Comparison of ENCODE assay signal across 8 cellular contexts in the genomic region with DNA sequence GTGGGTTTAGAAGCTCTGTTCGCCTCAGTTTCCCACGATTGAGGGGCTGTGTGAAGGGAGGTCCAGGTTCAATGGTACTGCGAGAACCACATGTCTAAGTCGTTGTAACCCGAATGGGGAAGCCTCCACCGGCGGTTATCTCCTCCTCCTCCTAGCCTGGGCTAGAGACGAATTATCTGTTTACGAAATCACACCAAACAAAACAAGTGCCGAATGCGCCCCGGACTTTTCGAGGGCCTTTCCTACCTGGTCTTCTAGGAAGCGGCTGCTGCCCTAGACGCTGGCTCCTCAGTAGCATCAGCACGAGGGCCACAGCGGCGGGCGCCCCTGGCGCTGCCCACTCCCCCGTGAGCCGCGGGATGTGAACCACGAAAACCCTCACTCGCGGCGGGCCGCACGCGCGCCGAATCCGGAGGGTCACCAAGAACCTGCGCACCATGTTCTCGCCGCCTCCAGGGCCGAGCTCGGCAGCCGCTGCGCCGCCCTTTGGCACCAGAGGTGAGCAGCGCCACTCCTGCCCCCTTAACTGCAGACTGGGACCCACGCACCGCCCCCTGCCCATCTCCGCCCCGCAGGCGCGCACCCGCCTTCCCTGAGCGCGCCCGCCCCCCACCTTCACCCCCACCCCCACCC. TPM values are rescaled to one million over a fixed set of nuclear protein-coding genes. Genes with fewer than 3 reads are reported as not detected.
DNase-seq lines count a peak whose midpoint lies in the region; ATAC-seq and TF ChIP-seq lines count a peak whose summit lies in the region.

CDKN2A (minus strand) TSS at position 500 of the 633 bp plus-strand sequence.

- H2BK12ac ChIP-seq in trophoblast cell (ENCODE audit: low read length): peak within 1 kb of the TSS; percentile 25

- no peaks in the 10 kb centered on the region for H3K9me3 Mint-ChIP-seq in activated T-cell treated with anti-CD3 and anti-CD28 coated beads, Interleukin-2, amount 50 U/mL, for 72 hours

- H2AK5ac ChIP-seq in trophoblast cell (ENCODE audit: low read length): no peak within 1 kb of the TSS

- no peaks in the 10 kb centered on the region for H3K36me3 ChIP-seq in trophoblast cell (ENCODE audit: control insufficient read depth in 1 of 2, insufficient read depth in 2 of 2, low read length in 2 of 2)

- H3K27ac ChIP-seq in trophoblast cell (ENCODE audit: low read depth, low read length): no peak within 1 kb of the TSS

- H3K27me3 Mint-ChIP-seq in activated T-cell treated with anti-CD3 and anti-CD28 coated beads, Interleukin-2, amount 50 U/mL, for 72 hours (ENCODE audit: low read depth): peaks cover 69% of the 10 kb centered on the region

- H4K91ac ChIP-seq in trophoblast cell (ENCODE audit: low read depth, low read length): peak within 1 kb of the TSS; percentile 47

- peaks cover 0 to 2% of the 10 kb centered on the region in 2 donors for H3K36me3 Mint-ChIP-seq in activated T-cell treated with anti-CD3 and anti-CD28 coated beads, Interleukin-2, amount 50 U/mL, for 72 hours (ENCODE audit: insufficient read depth in 2 of 2)

- H3K4me3 ChIP-seq in AG09309 (ENCODE audit: control insufficient read depth, low read depth, low read length) (peak within 1 kb of the TSS; percentile 85), trophoblast cell (ENCODE audit: low read depth, low read length) (peak within 1 kb of the TSS; percentile 75)

- peak within 1 kb of the TSS; percentile 84 to 100 for H3K4me3 Mint-ChIP-seq in activated T-cell treated with anti-CD3 and anti-CD28 coated beads, Interleukin-2, amount 50 U/mL, for 72 hours

- H4K12ac ChIP-seq in trophoblast cell (ENCODE audit: low read depth, low read length): no peak within 1 kb of the TSS

- no CpG with 5 or more reads among the region's 52 CpGs for WGBS in trophoblast cell (ENCODE audit: extremely low coverage, insufficient coverage, insufficient read length)

- H3K79me1 ChIP-seq in trophoblast cell (ENCODE audit: low read length): peaks cover 5% of the 10 kb centered on the region

- DNase-seq in AG09309 (ENCODE audit: low read depth) (no peak), NCI-H748 treated with DMSO at 0.1 percent for 48 hours (lab: John Stamatoyannopoulos, UW) (peak; percentile 65), germinal center (ENCODE audit: low spot score) (peak; percentile 41), trophoblast cell (peak in 1 of 2 donors; percentile 53), GM19240 (ENCODE audit: insufficient read length, low spot score) (no peak)
- peak; percentile 66 to 67 for DNase-seq in activated T-cell treated with anti-CD3 and anti-CD28 coated beads, Interleukin-2, amount 50 U/mL, for 72 hours

- H3K27me3 ChIP-seq in trophoblast cell (ENCODE audit: insufficient read depth, low read length): peaks cover 23% of the 10 kb centered on the region

- H2BK120ac ChIP-seq in trophoblast cell (ENCODE audit: insufficient read depth, low read length, poor library complexity): peak within 1 kb of the TSS; percentile 76

- H3K79me2 ChIP-seq in trophoblast cell (ENCODE audit: control insufficient read depth, insufficient read depth, low read length, poor library complexity): peaks cover 6% of the 10 kb centered on the region

- H3K4me1 Mint-ChIP-seq in activated T-cell treated with anti-CD3 and anti-CD28 coated beads, Interleukin-2, amount 50 U/mL, for 72 hours (ENCODE audit: low read depth): peaks cover 21% of the 10 kb centered on the region

- H2BK5ac ChIP-seq in trophoblast cell (ENCODE audit: low read depth, low read length, poor library complexity): peak within 1 kb of the TSS; percentile 33

- peak within 1 kb of the TSS; percentile 50 for H3K18ac ChIP-seq in trophoblast cell (ENCODE audit: low read length)

- peak within 1 kb of the TSS; percentile 51 for H3K14ac ChIP-seq in trophoblast cell (ENCODE audit: low read length)

- H3K4me1 ChIP-seq in trophoblast cell (ENCODE audit: control insufficient read depth in 1 of 2, insufficient read depth in 2 of 2, low read length in 2 of 2): peaks cover 10 to 11% of the 10 kb centered on the region in 2 experiments

- H3K27ac Mint-ChIP-seq in activated T-cell treated with anti-CD3 and anti-CD28 coated beads, Interleukin-2, amount 50 U/mL, for 72 hours: peak within 1 kb of the TSS; percentile 98

- H3K23ac ChIP-seq in trophoblast cell (ENCODE audit: low read length): no peak within 1 kb of the TSS

- peaks cover 6% of the 10 kb centered on the region for H3K9me3 ChIP-seq in trophoblast cell (ENCODE audit: insufficient read depth, low read depth, low read length)

- peak; percentile 33 for ATAC-seq in GM18520 (IDR thresholded peaks at IDR 0.05; ENCODE audit: unreplicated experiment)
- ATAC-seq in HG02981 (IDR thresholded peaks at IDR 0.05; ENCODE audit: unreplicated experiment): peak; percentile 37
- peak; percentile 67 to 69 for ATAC-seq in activated T-cell treated with anti-CD3 and anti-CD28 coated beads, Interleukin-2, amount 50 U/mL, for 72 hours (replicated peaks in 1 of 2)

- H2AFZ ChIP-seq in trophoblast cell (ENCODE audit: insufficient read depth, low read length, poor library complexity): peak within 1 kb of the TSS; percentile 67

- no peak within 1 kb of the TSS for H3K4ac ChIP-seq in trophoblast cell (ENCODE audit: low read depth, low read length)

- no peak for TF ChIP-seq CTCF in AG09309 (IDR thresholded peaks at IDR 0.05; ENCODE audit: control insufficient read depth, insufficient read depth, low read depth, low read length, missing control alignments)

- H3K4me2 ChIP-seq in trophoblast cell (ENCODE audit: low read length): peak within 1 kb of the TSS; percentile 84

- H4K8ac ChIP-seq in trophoblast cell (ENCODE audit: low read depth, low read length): peak within 1 kb of the TSS; percentile 66

- H3K9ac ChIP-seq in trophoblast cell (ENCODE audit: low read length): peak within 1 kb of the TSS; percentile 50

RNA-seq across cellular contexts. Expression of gene CDKN2A, which starts in this region (rescaled TPM):
- 1 to 10 TPM; 2.8 to 5.0 TPM for total RNA-seq in activated T-cell treated with anti-CD3 and anti-CD28 coated beads, Interleukin-2, amount 50 U/mL, for 72 hours
- 9.6 and 11.0 TPM in 2 replicates for polyA plus RNA-seq in trophoblast cell (2013)

Comparison
In these comparisons a context has a peak if more than half of its experiments do, and no peak if none do; other contexts are left out.
1. DNase-seq: peak in NCI-H748 treated with DMSO at 0.1 percent for 48 hours (single experiment), activated T-cell treated with anti-CD3 and anti-CD28 coated beads, Interleukin-2, amount 50 U/mL, for 72 hours (2 of 2) and germinal center (single experiment); none in AG09309 (single experiment) and GM19240 (single experiment).
2. Peak in every context shown above with its lines, with median percentiles within 50 percentile points of each other: ATAC-seq.